Comparison of ENCODE assay signal across 1 cellular context in genomic region chr13:97254809-97255208, GRCh38.
TF ChIP-seq lines count a peak whose summit lies in the region.

No MANE protein-coding gene starts in this region.

TF ChIP-seq in HEK293, 187 proteins besides CTCF, POLR2A, EP300 and RAD21 (continued from another document and continues in another):
- no peak for TF ChIP-seq ZNF704 (tag by site-specific recombination; IDR thresholded peaks at IDR 0.05)
- TF ChIP-seq ZBTB44 (tag by site-specific recombination; IDR thresholded peaks at IDR 0.05) = peak; percentile 48; the same call in 1 of the 2 replicates
- no peak for TF ChIP-seq REST (tag by site-specific recombination; IDR thresholded peaks at IDR 0.05)
- no peak for TF ChIP-seq ZNF701 (tag by site-specific recombination; IDR thresholded peaks at IDR 0.05)
- peak; percentile 56 for TF ChIP-seq ZEB2 (tag by site-specific recombination; IDR thresholded peaks at IDR 0.05)
- no peak for TF ChIP-seq ZNF140 (tag by site-specific recombination; IDR thresholded peaks at IDR 0.05)
- no peak for TF ChIP-seq ZNF23 (tag by site-specific recombination; IDR thresholded peaks at IDR 0.05; ENCODE audit: borderline replicate concordance)
- no peak for TF ChIP-seq RBAK (tag by site-specific recombination; IDR thresholded peaks at IDR 0.05)
- TF ChIP-seq ZNF24 (tag by site-specific recombination; IDR thresholded peaks at IDR 0.05) = peak; percentile 85
- TF ChIP-seq PRDM10 (tag by site-specific recombination; IDR thresholded peaks at IDR 0.05) = peak; percentile 63
- TF ChIP-seq ZNF529 (tag by site-specific recombination; IDR thresholded peaks at IDR 0.05; ENCODE audit: insufficient replicate concordance) = no peak
- peak; percentile 67; the same call in 1 of the 2 replicates for TF ChIP-seq PRDM6 (tag by site-specific recombination; IDR thresholded peaks at IDR 0.05)
- peak; percentile 75 for TF ChIP-seq ZNF394 (tag by site-specific recombination; IDR thresholded peaks at IDR 0.05; ENCODE audit: borderline replicate concordance)
- TF ChIP-seq ZNF391 (tag by site-specific recombination; IDR thresholded peaks at IDR 0.05; ENCODE audit: borderline replicate concordance, low read depth) = no peak
- 0 out of 2 replicates have a peak, but pooled peaks have one; percentile 29 for TF ChIP-seq ZFP37 (tag by site-specific recombination; IDR thresholded peaks at IDR 0.05)
- TF ChIP-seq ZBTB8A (tag by site-specific recombination; IDR thresholded peaks at IDR 0.05) = no peak; the same call in 1 of the 2 replicates
- 0 out of 2 replicates have a peak, but pooled peaks have one; percentile 45 for TF ChIP-seq MZF1 (tag by site-specific recombination; IDR thresholded peaks at IDR 0.05; ENCODE audit: borderline replicate concordance)
- TF ChIP-seq ZNF658 (tag by site-specific recombination; IDR thresholded peaks at IDR 0.05) = no peak
- TF ChIP-seq FEZF1 (tag by site-specific recombination; IDR thresholded peaks at IDR 0.05) = peak; percentile 79
- 0 out of 2 replicates have a peak, but pooled peaks have one; percentile 38 for TF ChIP-seq ZBTB48 (tag by site-specific recombination; IDR thresholded peaks at IDR 0.05)
- TF ChIP-seq PATZ1 (tag by site-specific recombination; IDR thresholded peaks at IDR 0.05) = no peak
- peak; percentile 31; the same call in 1 of the 2 replicates for TF ChIP-seq PRDM1 (tag by site-specific recombination; IDR thresholded peaks at IDR 0.05)
- TF ChIP-seq ZNF488 (tag by site-specific recombination; IDR thresholded peaks at IDR 0.05) = no peak
- no peak for TF ChIP-seq ZNF426 (tag by site-specific recombination; IDR thresholded peaks at IDR 0.05)
- no peak for TF ChIP-seq YY2 (tag by site-specific recombination; IDR thresholded peaks at IDR 0.05)
- 0 out of 2 replicates have a peak, but pooled peaks have one; percentile 19 for TF ChIP-seq ZNF362 (tag by site-specific recombination; IDR thresholded peaks at IDR 0.05)
- TF ChIP-seq IKZF3 (tag by site-specific recombination; IDR thresholded peaks at IDR 0.05) = peak; percentile 92
- peak; percentile 85 for TF ChIP-seq GFI1B (tag by site-specific recombination; IDR thresholded peaks at IDR 0.05)
- TF ChIP-seq ZNF341 (tag by site-specific recombination; IDR thresholded peaks at IDR 0.05; ENCODE audit: low read depth) = no peak
- no peak for TF ChIP-seq ZBTB1 (tag by site-specific recombination; IDR thresholded peaks at IDR 0.05)
- no peak for TF ChIP-seq BCL11B (tag by site-specific recombination; IDR thresholded peaks at IDR 0.05; ENCODE audit: low read depth)
- no peak for TF ChIP-seq ZNF510 (tag by site-specific recombination; IDR thresholded peaks at IDR 0.05; ENCODE audit: insufficient replicate concordance)
- peak; percentile 78 for TF ChIP-seq ZNF660 (tag by site-specific recombination; IDR thresholded peaks at IDR 0.05)
- TF ChIP-seq SP3 (tag by site-specific recombination; IDR thresholded peaks at IDR 0.05) = no peak
- no peak for TF ChIP-seq ZNF292 (tag by site-specific recombination; IDR thresholded peaks at IDR 0.05; ENCODE audit: borderline replicate concordance, low read depth)
- 0 out of 2 replicates have a peak, but pooled peaks have one; percentile 5 for TF ChIP-seq SP2 (tag by site-specific recombination; IDR thresholded peaks at IDR 0.05)
- no peak for TF ChIP-seq ZNF155 (tag by site-specific recombination; IDR thresholded peaks at IDR 0.05)
- peak; percentile 20; the same call in 1 of the 2 replicates for TF ChIP-seq ZBTB17 (tag by site-specific recombination; IDR thresholded peaks at IDR 0.05)
- peak; percentile 95 for TF ChIP-seq SP7 (tag by site-specific recombination; IDR thresholded peaks at IDR 0.05)
- no peak for TF ChIP-seq ZNF677 (tag by site-specific recombination; IDR thresholded peaks at IDR 0.05)
- peak; percentile 71 for TF ChIP-seq ZIC2 (tag by site-specific recombination; IDR thresholded peaks at IDR 0.05)
- TF ChIP-seq ZNF639 (tag by site-specific recombination; IDR thresholded peaks at IDR 0.05) = peak; percentile 90
